ENCODE assay signal across 21 cellular contexts in the genomic region with DNA sequence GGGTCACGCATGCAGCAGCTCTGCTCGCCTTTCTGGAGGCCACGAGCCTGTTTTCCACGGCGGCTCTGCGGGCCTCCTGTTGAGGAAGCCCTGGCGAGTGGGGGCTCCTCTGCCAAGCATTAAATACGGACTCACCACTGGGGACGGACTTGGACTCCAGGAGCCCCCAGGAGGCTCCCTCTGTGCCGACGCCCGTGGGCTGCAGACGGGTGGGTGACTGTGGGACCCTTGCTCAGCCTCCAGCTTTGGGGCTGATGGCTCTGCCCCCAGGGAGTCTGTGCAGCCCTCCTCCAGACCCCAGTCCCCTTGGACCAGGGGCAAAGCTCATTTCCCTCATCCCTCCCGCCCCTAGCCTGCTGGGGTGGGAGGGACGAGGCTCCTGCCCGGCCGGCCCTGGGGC.
DNase-seq lines count a peak whose midpoint lies in the region; ATAC-seq and TF ChIP-seq lines count a peak whose summit lies in the region.
"Had no signal": no experiment of that assay in that cellular context is flagged by ENCODE, and none has a peak within 500 bp of the region (broad histone marks: within the 10 kb centered on the region; RNA-seq: fewer than 3 reads in every experiment).

No MANE protein-coding gene starts in this region.

- intact Hi-C loops in Right ventricle myocardium superior (cut with DNase I) (no loop called here), Right ventricle myocardium inferior (cut with DNase I) (no loop called here)

- no peak for ATAC-seq in Right ventricle myocardium superior (ENCODE audit: poor library complexity)
- ATAC-seq in Right ventricle myocardium inferior = no peak
- peak; percentile 7 for ATAC-seq in stimulated activated memory B cell treated with anti-CD40 and anti-IgM and Interleukin-4, amounts not matched to agents 10 μg/mL and 1 μg/mL and 100 μg/mL, for 72 hours
- ATAC-seq: CD8-positive, alpha-beta T cell; GM12878 had no signal

- H3K9me3 Mint-ChIP-seq in chondrocyte (ENCODE audit: low read depth) = peaks cover 14% of the 10 kb centered on the region
- H3K9me3 Mint-ChIP-seq in stimulated activated memory B cell treated with anti-CD40 and anti-IgM and Interleukin-4, amounts not matched to agents 10 μg/mL and 1 μg/mL and 100 μg/mL, for 72 hours = no peaks in the 10 kb centered on the region
- H3K9me3 Mint-ChIP-seq: CD8-positive, alpha-beta T cell had no signal

- no peak overlapping the region for H2AK5ac ChIP-seq in neuronal stem cell (ENCODE audit: low read depth, low read length)

- no peak for TF ChIP-seq CTCF in chondrocyte (IDR thresholded peaks at IDR 0.05)

- no peaks in the 10 kb centered on the region for H3K4me1 Mint-ChIP-seq in chondrocyte (ENCODE audit: low read depth)
- H3K4me1 Mint-ChIP-seq in stimulated activated memory B cell treated with anti-CD40 and anti-IgM and Interleukin-4, amounts not matched to agents 10 μg/mL and 1 μg/mL and 100 μg/mL, for 72 hours = no peaks in the 10 kb centered on the region
- H3K4me1 Mint-ChIP-seq: B cell; CD4-positive, CD25-positive, alpha-beta regulatory T cell had no signal

- DNase-seq in Right ventricle myocardium superior = peak; percentile 20
- DNase-seq in Right ventricle myocardium inferior (ENCODE audit: missing footprints) = no peak
- peak; percentile 66 for DNase-seq in chondrocyte (ENCODE audit: low spot score)
- no peak for DNase-seq in neuronal stem cell (ENCODE audit: low spot score)
- DNase-seq in activated CD4-positive, alpha-beta T cell treated with anti-CD3 and anti-CD28 coated beads for 4 hours = no peak
- no peak for DNase-seq in globus pallidus (ENCODE audit: low spot score)
- DNase-seq: Caco-2; CD4-positive, CD25-positive, alpha-beta regulatory T cell; CD8-positive, alpha-beta T cell; DMS153; EL; GDM1; GOT3; HFFc6 had no signal

- H2BK12ac ChIP-seq in neuronal stem cell (ENCODE audit: low read length) = no peak overlapping the region

- H3K4me3 Mint-ChIP-seq in chondrocyte (ENCODE audit: unreplicated experiment) = no peak overlapping the region
- H3K4me3 Mint-ChIP-seq in stimulated activated memory B cell treated with anti-CD40 and anti-IgM and Interleukin-4, amounts not matched to agents 10 μg/mL and 1 μg/mL and 100 μg/mL, for 72 hours = no peak overlapping the region
- H3K4me3 Mint-ChIP-seq: B cell; CD4-positive, CD25-positive, alpha-beta regulatory T cell; CD8-positive, alpha-beta T cell; HFFc6 had no signal

- no peak overlapping the region for H3K27ac ChIP-seq in neuronal stem cell (replicated peaks; ENCODE audit: low read length)
- H3K27ac ChIP-seq: 22Rv1, BLaER1, C4-2B had no signal

- H3K9me3 ChIP-seq in neuronal stem cell (replicated peaks in 1 of 2; ENCODE audit: control insufficient read depth in 2 of 2, insufficient read depth in 1 of 2, low read depth in 1 of 2, low read length in 2 of 2) = peaks cover 6 to 10% of the 10 kb centered on the region in 2 donors
- H3K9me3 ChIP-seq: BLaER1, HAP-1 had no signal

- WGBS in neuronal stem cell (ENCODE audit: extremely low coverage in 2 of 2, insufficient read length in 2 of 2, insufficient replicate concordance in 1 of 2), 2 donors = no CpG with 5 or more reads among the region's 17 CpGs

- H3K36me3 Mint-ChIP-seq in chondrocyte (ENCODE audit: low read depth) = no peaks in the 10 kb centered on the region
- no peaks in the 10 kb centered on the region for H3K36me3 Mint-ChIP-seq in stimulated activated memory B cell treated with anti-CD40 and anti-IgM and Interleukin-4, amounts not matched to agents 10 μg/mL and 1 μg/mL and 100 μg/mL, for 72 hours
- H3K36me3 Mint-ChIP-seq: CD4-positive, CD25-positive, alpha-beta regulatory T cell; CD8-positive, alpha-beta T cell had no signal

- no peak overlapping the region for H2BK120ac ChIP-seq in neuronal stem cell (ENCODE audit: low read depth, low read length)

- peak overlapping the region; percentile 73 for H4K8ac ChIP-seq in neuronal stem cell (ENCODE audit: low read depth, low read length)

- no peak overlapping the region for H3K27ac Mint-ChIP-seq in chondrocyte (ENCODE audit: unreplicated experiment)
- no peak overlapping the region for H3K27ac Mint-ChIP-seq in stimulated activated memory B cell treated with anti-CD40 and anti-IgM and Interleukin-4, amounts not matched to agents 10 μg/mL and 1 μg/mL and 100 μg/mL, for 72 hours
- H3K27ac Mint-ChIP-seq: B cell; CD4-positive, CD25-positive, alpha-beta regulatory T cell; CD8-positive, alpha-beta T cell; HFFc6 had no signal

- no peaks in the 10 kb centered on the region for H3K27me3 ChIP-seq in neuronal stem cell (ENCODE audit: control insufficient read depth in 3 of 3, insufficient read depth in 3 of 3, low read depth in 1 of 3, low read length in 3 of 3)
- H3K27me3 ChIP-seq: BLaER1 had no signal

- H3K4me3 ChIP-seq in neuronal stem cell (ENCODE audit: low read length in 2 of 2) = no peak overlapping the region
- H3K4me3 ChIP-seq: BLaER1, GM12878, HAP-1 had no signal

- no peak overlapping the region for H4K91ac ChIP-seq in neuronal stem cell (ENCODE audit: low read depth, low read length, poor library complexity)

- peak overlapping the region; percentile 58 for H3K18ac ChIP-seq in neuronal stem cell (ENCODE audit: low read length)

- H3K14ac ChIP-seq in neuronal stem cell (ENCODE audit: low read length) = no peak overlapping the region

- H2BK5ac ChIP-seq in neuronal stem cell (ENCODE audit: low read length) = no peak overlapping the region

- H3K4me2 ChIP-seq in neuronal stem cell (ENCODE audit: insufficient read depth, low read length, poor library complexity, severe bottlenecking) = no peak overlapping the region

- no peak overlapping the region for H3K23ac ChIP-seq in neuronal stem cell (ENCODE audit: low read depth, low read length, poor library complexity)

- peaks cover 8% of the 10 kb centered on the region for H3K27me3 Mint-ChIP-seq in chondrocyte (ENCODE audit: low read depth)
- peaks cover 31% of the 10 kb centered on the region for H3K27me3 Mint-ChIP-seq in stimulated activated memory B cell treated with anti-CD40 and anti-IgM and Interleukin-4, amounts not matched to agents 10 μg/mL and 1 μg/mL and 100 μg/mL, for 72 hours
- H3K27me3 Mint-ChIP-seq: B cell had no signal

- no peak overlapping the region for H2AFZ ChIP-seq in neuronal stem cell (ENCODE audit: low read length)

- H2BK15ac ChIP-seq in neuronal stem cell (ENCODE audit: low read length) = peak overlapping the region; percentile 23

- no peaks in the 10 kb centered on the region for H3K36me3 ChIP-seq in neuronal stem cell (replicated peaks in 1 of 2; ENCODE audit: control insufficient read depth in 2 of 2, insufficient read depth in 2 of 2, low read length in 2 of 2)
- H3K36me3 ChIP-seq: BLaER1, HAP-1 had no signal

- no peaks in the 10 kb centered on the region for H3K79me1 ChIP-seq in neuronal stem cell (ENCODE audit: low read depth, low read length)

- no peaks in the 10 kb centered on the region for H3K4me1 ChIP-seq in neuronal stem cell (ENCODE audit: control insufficient read depth in 2 of 2, insufficient read depth in 1 of 2, low read depth in 1 of 2, low read length in 2 of 2)
- H3K4me1 ChIP-seq: Caco-2, HAP-1 had no signal

- H3K9ac ChIP-seq in neuronal stem cell (ENCODE audit: low read depth, low read length, poor library complexity) = no peak overlapping the region
- H3K9ac ChIP-seq: BLaER1 had no signal

- no peak overlapping the region for H3K4ac ChIP-seq in neuronal stem cell (ENCODE audit: low read length)

Comparison
In these comparisons a context has a peak if more than half of its experiments do, and no peak if none do; other contexts are left out.
1. DNase-seq: peak in Right ventricle myocardium superior (single experiment) and chondrocyte (single experiment); none in Right ventricle myocardium inferior (single experiment), neuronal stem cell (single experiment), activated CD4-positive, alpha-beta T cell treated with anti-CD3 and anti-CD28 coated beads for 4 hours (0 of 2) and globus pallidus (single experiment).